9 cellular contexts compared by ENCODE assay signal in genomic region chr20:21315138-21315537, GRCh38. TPM values are rescaled to one million over a fixed set of nuclear protein-coding genes. Genes with fewer than 3 reads are reported as not detected.
DNase-seq lines count a peak whose midpoint lies in the region; ATAC-seq and TF ChIP-seq lines count a peak whose summit lies in the region.
"Had no signal": no experiment of that assay in that cellular context is flagged by ENCODE, and none has a peak within 500 bp of the region (broad histone marks: within the 10 kb centered on the region; RNA-seq: fewer than 3 reads in every experiment).

No MANE protein-coding gene starts in this region.

- H3K27me3 Mint-ChIP-seq in activated naive CD4-positive, alpha-beta T cell treated with anti-CD3 and anti-CD28 coated beads, Interleukin-2, amount 50 U/mL, for 24 hours, result no peaks in the 10 kb centered on the region
- no peaks in the 10 kb centered on the region for H3K27me3 Mint-ChIP-seq in activated naive CD4-positive, alpha-beta T cell treated with anti-CD3 and anti-CD28 coated beads, Interleukin-2, amount 10 ng/mL, durations not matched to agents 7 days and 5 days

- no peak overlapping the region for H3K4me3 ChIP-seq in cardiac fibroblast (replicated peaks in 1 of 2; ENCODE audit: low read depth in 2 of 2, low read length in 2 of 2)

- no peak for DNase-seq in activated naive CD4-positive, alpha-beta T cell treated with anti-CD3 and anti-CD28 coated beads, Interleukin-2, amount 10 ng/mL, durations not matched to agents 7 days and 5 days
- peak; percentile 85 for DNase-seq in LHCN-M2 (ENCODE audit: low read depth)
- peak; percentile 81 to 87 for DNase-seq in cardiac fibroblast (ENCODE audit: low read depth in 2 of 2)
- DNase-seq in stimulated activated CD8-positive, alpha-beta memory T cell treated with anti-CD3 and anti-CD28 coated beads, Interleukin-7, amount 100 ng/mL, for 48 hours (ENCODE audit: extremely low read depth in 1 of 2, low read depth in 1 of 2), result peak; percentile 5 to 47
- no peak for DNase-seq in NCI-H1694 (lab: John Stamatoyannopoulos, UW)
- DNase-seq in NCI-H2081 (lab: John Stamatoyannopoulos, UW), result no peak
- DNase-seq: DMS153 had no signal

- TF ChIP-seq CTCF in cardiac fibroblast (IDR thresholded peaks at IDR 0.05; ENCODE audit: low read depth, low read length), result no peak

- H3K9me3 Mint-ChIP-seq in activated naive CD4-positive, alpha-beta T cell treated with anti-CD3 and anti-CD28 coated beads, Interleukin-2, amount 50 U/mL, for 24 hours, result no peaks in the 10 kb centered on the region
- H3K9me3 Mint-ChIP-seq in activated naive CD4-positive, alpha-beta T cell treated with anti-CD3 and anti-CD28 coated beads, Interleukin-2, amount 10 ng/mL, durations not matched to agents 7 days and 5 days, result peaks cover 7% of the 10 kb centered on the region

- peak overlapping the region; percentile 23 for H3K4me3 Mint-ChIP-seq in activated naive CD4-positive, alpha-beta T cell treated with anti-CD3 and anti-CD28 coated beads, Interleukin-2, amount 50 U/mL, for 24 hours
- no peak overlapping the region for H3K4me3 Mint-ChIP-seq in activated naive CD4-positive, alpha-beta T cell treated with anti-CD3 and anti-CD28 coated beads, Interleukin-2, amount 10 ng/mL, durations not matched to agents 7 days and 5 days

- ATAC-seq in HG02642 (IDR thresholded peaks at IDR 0.05; ENCODE audit: poor library complexity, unreplicated experiment), result no peak

- CTCF ChIA-PET in activated naive CD4-positive, alpha-beta T cell treated with anti-CD3 and anti-CD28 coated beads, Interleukin-2, amount 10 ng/mL, durations not matched to agents 7 days and 5 days (lab: Charles Lee), result interaction anchor here (0.7 kb wide), 1 partner anchor 260 kb away, joined by 3 read pairs; no protein-coding TSS in a partner anchor

- H3K27ac Mint-ChIP-seq in activated naive CD4-positive, alpha-beta T cell treated with anti-CD3 and anti-CD28 coated beads, Interleukin-2, amount 50 U/mL, for 24 hours, result peak overlapping the region; percentile 17
- H3K27ac Mint-ChIP-seq in activated naive CD4-positive, alpha-beta T cell treated with anti-CD3 and anti-CD28 coated beads, Interleukin-2, amount 10 ng/mL, durations not matched to agents 7 days and 5 days, result no peak overlapping the region

- H3K36me3 Mint-ChIP-seq in activated naive CD4-positive, alpha-beta T cell treated with anti-CD3 and anti-CD28 coated beads, Interleukin-2, amount 50 U/mL, for 24 hours, result peaks cover 16% of the 10 kb centered on the region
- H3K36me3 Mint-ChIP-seq in activated naive CD4-positive, alpha-beta T cell treated with anti-CD3 and anti-CD28 coated beads, Interleukin-2, amount 10 ng/mL, durations not matched to agents 7 days and 5 days, result peaks cover 20% of the 10 kb centered on the region

- peaks cover 86% of the 10 kb centered on the region for H3K4me1 Mint-ChIP-seq in activated naive CD4-positive, alpha-beta T cell treated with anti-CD3 and anti-CD28 coated beads, Interleukin-2, amount 50 U/mL, for 24 hours
- peaks cover 37% of the 10 kb centered on the region for H3K4me1 Mint-ChIP-seq in activated naive CD4-positive, alpha-beta T cell treated with anti-CD3 and anti-CD28 coated beads, Interleukin-2, amount 10 ng/mL, durations not matched to agents 7 days and 5 days

RNA-seq across cellular contexts. Expression of gene XRN2, which starts 12.0 kb away (rescaled TPM):
- 99.6 and 125 TPM in 2 replicates for total RNA-seq in LHCN-M2 (2014; rRNA removed)
- polyA plus RNA-seq in LHCN-M2 (2012), result 39.6 TPM

Comparison
In these comparisons a context has a peak if more than half of its experiments do, and no peak if none do; other contexts are left out.
1. DNase-seq: peak in LHCN-M2 (single experiment), cardiac fibroblast (2 of 2) and stimulated activated CD8-positive, alpha-beta memory T cell treated with anti-CD3 and anti-CD28 coated beads, Interleukin-7, amount 100 ng/mL, for 48 hours (2 of 2); none in activated naive CD4-positive, alpha-beta T cell treated with anti-CD3 and anti-CD28 coated beads, Interleukin-2, amount 10 ng/mL, durations not matched to agents 7 days and 5 days (single experiment), NCI-H1694 (single experiment) and NCI-H2081 (0 of 2).